In the genomic region with DNA sequence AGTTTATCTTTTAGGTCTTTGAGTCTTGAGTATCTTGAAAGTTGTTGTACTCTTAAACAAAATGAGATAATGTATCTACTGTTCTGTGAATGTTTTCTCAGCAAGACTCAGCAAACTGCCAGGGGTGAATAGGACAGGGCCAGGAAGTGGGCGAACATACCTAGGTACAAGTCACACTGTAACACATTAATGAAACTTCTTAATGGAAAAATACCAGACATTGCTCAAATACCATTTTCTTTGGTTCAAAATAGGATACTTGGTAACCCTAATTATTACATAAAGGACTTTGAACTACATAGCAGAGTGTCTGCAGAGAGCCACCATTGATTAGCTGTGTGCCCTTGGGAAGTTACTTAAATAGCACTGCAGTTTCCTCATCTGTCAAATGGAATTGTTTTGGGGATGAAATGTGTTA, we compare ENCODE assay signal across 1 cellular context.
TF ChIP-seq lines count a peak whose summit lies in the region.

No MANE protein-coding gene starts in this region.

TF ChIP-seq in HepG2, 621 proteins besides CTCF, POLR2A, EP300 and RAD21 (continued from another document and continues in another):
- TF ChIP-seq, protein P1, sequence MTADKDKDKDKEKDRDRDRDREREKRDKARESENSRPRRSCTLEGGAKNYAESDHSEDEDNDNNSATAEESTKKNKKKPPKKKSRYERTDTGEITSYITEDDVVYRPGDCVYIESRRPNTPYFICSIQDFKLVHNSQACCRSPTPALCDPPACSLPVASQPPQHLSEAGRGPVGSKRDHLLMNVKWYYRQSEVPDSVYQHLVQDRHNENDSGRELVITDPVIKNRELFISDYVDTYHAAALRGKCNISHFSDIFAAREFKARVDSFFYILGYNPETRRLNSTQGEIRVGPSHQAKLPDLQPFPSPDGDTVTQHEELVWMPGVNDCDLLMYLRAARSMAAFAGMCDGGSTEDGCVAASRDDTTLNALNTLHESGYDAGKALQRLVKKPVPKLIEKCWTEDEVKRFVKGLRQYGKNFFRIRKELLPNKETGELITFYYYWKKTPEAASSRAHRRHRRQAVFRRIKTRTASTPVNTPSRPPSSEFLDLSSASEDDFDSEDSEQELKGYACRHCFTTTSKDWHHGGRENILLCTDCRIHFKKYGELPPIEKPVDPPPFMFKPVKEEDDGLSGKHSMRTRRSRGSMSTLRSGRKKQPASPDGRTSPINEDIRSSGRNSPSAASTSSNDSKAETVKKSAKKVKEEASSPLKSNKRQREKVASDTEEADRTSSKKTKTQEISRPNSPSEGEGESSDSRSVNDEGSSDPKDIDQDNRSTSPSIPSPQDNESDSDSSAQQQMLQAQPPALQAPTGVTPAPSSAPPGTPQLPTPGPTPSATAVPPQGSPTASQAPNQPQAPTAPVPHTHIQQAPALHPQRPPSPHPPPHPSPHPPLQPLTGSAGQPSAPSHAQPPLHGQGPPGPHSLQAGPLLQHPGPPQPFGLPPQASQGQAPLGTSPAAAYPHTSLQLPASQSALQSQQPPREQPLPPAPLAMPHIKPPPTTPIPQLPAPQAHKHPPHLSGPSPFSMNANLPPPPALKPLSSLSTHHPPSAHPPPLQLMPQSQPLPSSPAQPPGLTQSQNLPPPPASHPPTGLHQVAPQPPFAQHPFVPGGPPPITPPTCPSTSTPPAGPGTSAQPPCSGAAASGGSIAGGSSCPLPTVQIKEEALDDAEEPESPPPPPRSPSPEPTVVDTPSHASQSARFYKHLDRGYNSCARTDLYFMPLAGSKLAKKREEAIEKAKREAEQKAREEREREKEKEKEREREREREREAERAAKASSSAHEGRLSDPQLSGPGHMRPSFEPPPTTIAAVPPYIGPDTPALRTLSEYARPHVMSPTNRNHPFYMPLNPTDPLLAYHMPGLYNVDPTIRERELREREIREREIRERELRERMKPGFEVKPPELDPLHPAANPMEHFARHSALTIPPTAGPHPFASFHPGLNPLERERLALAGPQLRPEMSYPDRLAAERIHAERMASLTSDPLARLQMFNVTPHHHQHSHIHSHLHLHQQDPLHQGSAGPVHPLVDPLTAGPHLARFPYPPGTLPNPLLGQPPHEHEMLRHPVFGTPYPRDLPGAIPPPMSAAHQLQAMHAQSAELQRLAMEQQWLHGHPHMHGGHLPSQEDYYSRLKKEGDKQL (CRISPR knock-in tag; IDR thresholded peaks at IDR 0.05; ENCODE audit: low read depth): peak; percentile 42; the same call in 1 of the 2 replicates
- TF ChIP-seq ZKSCAN8 (CRISPR knock-in tag; IDR thresholded peaks at IDR 0.05; ENCODE audit: borderline replicate concordance): peak; percentile 48; the same call in 1 of the 2 replicates
- peak; percentile 87 for TF ChIP-seq TBL1XR1 (IDR thresholded peaks at IDR 0.05; ENCODE audit: borderline replicate concordance, low read length, partially characterized antibody)
- peak; percentile 98 for TF ChIP-seq RARA (CRISPR knock-in tag; IDR thresholded peaks at IDR 0.05)
- no peak for TF ChIP-seq ZNF33B (CRISPR knock-in tag; IDR thresholded peaks at IDR 0.05)
- no peak for TF ChIP-seq ZNF773 (CRISPR knock-in tag; IDR thresholded peaks at IDR 0.05; ENCODE audit: borderline replicate concordance)
- peak; percentile 76 for TF ChIP-seq FOXP4 (CRISPR knock-in tag; IDR thresholded peaks at IDR 0.05)
- TF ChIP-seq HNF4A (CRISPR knock-in tag; IDR thresholded peaks at IDR 0.05): peak; percentile 89
- TF ChIP-seq RXRA (CRISPR knock-in tag; IDR thresholded peaks at IDR 0.05): peak; percentile 64; the same call in 1 of the 2 replicates
- TF ChIP-seq GATA4 (IDR thresholded peaks at IDR 0.05; ENCODE audit: borderline replicate concordance, low read depth): peak; percentile 20; the same call in 1 of the 2 replicates
- 0 out of 2 replicates have a peak, but pooled peaks have one; percentile 52 for TF ChIP-seq KLF6 (CRISPR knock-in tag; IDR thresholded peaks at IDR 0.05)
- peak; percentile 29; the same call in 1 of the 2 replicates for TF ChIP-seq ZNF264 (CRISPR knock-in tag; IDR thresholded peaks at IDR 0.05)
- TF ChIP-seq, protein P2, sequence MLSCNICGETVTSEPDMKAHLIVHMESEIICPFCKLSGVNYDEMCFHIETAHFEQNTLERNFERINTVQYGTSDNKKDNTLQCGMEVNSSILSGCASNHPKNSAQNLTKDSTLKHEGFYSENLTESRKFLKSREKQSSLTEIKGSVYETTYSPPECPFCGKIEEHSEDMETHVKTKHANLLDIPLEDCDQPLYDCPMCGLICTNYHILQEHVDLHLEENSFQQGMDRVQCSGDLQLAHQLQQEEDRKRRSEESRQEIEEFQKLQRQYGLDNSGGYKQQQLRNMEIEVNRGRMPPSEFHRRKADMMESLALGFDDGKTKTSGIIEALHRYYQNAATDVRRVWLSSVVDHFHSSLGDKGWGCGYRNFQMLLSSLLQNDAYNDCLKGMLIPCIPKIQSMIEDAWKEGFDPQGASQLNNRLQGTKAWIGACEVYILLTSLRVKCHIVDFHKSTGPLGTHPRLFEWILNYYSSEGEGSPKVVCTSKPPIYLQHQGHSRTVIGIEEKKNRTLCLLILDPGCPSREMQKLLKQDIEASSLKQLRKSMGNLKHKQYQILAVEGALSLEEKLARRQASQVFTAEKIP (CRISPR knock-in tag; IDR thresholded peaks at IDR 0.05; ENCODE audit: borderline replicate concordance): no peak
- TF ChIP-seq, protein P3, sequence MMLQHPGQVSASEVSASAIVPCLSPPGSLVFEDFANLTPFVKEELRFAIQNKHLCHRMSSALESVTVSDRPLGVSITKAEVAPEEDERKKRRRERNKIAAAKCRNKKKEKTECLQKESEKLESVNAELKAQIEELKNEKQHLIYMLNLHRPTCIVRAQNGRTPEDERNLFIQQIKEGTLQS (CRISPR knock-in tag; IDR thresholded peaks at IDR 0.05): no peak
- peak; percentile 80 for TF ChIP-seq BCL6 (CRISPR knock-in tag; IDR thresholded peaks at IDR 0.05)
- no peak for TF ChIP-seq ZNF383 (CRISPR knock-in tag; IDR thresholded peaks at IDR 0.05; ENCODE audit: borderline replicate concordance)
- TF ChIP-seq ZEB1 (IDR thresholded peaks at IDR 0.05; ENCODE audit: insufficient replicate concordance, low read depth): peak; percentile 44
- peak; percentile 78 for TF ChIP-seq KAT8 (CRISPR knock-in tag; IDR thresholded peaks at IDR 0.05)
- no peak for TF ChIP-seq NBN (conservative IDR thresholded peaks at IDR 0.05)
- peak; percentile 83 for TF ChIP-seq HDAC2 (CRISPR knock-in tag; IDR thresholded peaks at IDR 0.05)
- no peak for TF ChIP-seq HCFC1 (IDR thresholded peaks at IDR 0.05; ENCODE audit: low read depth, low read length)
- TF ChIP-seq IRF2 (CRISPR knock-in tag; IDR thresholded peaks at IDR 0.05): peak; percentile 61; the same call in 1 of the 2 replicates
- TF ChIP-seq MXD4 (CRISPR knock-in tag; IDR thresholded peaks at IDR 0.05): no peak
- no peak for TF ChIP-seq DBP (CRISPR knock-in tag; IDR thresholded peaks at IDR 0.05; ENCODE audit: not compliant biosample characterization)
- no peak for TF ChIP-seq ZNF749 (CRISPR knock-in tag; IDR thresholded peaks at IDR 0.05; ENCODE audit: borderline replicate concordance)
- peak; percentile 63 for TF ChIP-seq MEF2D (CRISPR knock-in tag; IDR thresholded peaks at IDR 0.05)
- TF ChIP-seq PAXIP1 (CRISPR knock-in tag; conservative IDR thresholded peaks at IDR 0.05): peak; percentile 90
- TF ChIP-seq, protein P4, sequence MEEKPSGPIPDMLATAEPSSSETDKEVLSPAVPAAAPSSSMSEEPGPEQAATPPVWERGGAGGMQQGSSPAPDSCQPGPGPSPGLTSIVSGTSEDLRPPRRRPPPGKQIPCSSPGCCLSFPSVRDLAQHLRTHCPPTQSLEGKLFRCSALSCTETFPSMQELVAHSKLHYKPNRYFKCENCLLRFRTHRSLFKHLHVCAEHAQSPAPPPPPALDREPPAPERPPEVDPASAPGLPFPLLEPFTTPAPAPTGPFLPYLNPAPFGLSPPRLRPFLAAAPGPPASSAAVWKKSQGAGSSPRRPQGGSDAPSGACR (CRISPR knock-in tag; IDR thresholded peaks at IDR 0.05): no peak
- no peak for TF ChIP-seq ZNF205 (CRISPR knock-in tag; IDR thresholded peaks at IDR 0.05)
- 0 out of 2 replicates have a peak, but pooled peaks have one; percentile 36 for TF ChIP-seq HOXA3 (CRISPR knock-in tag; IDR thresholded peaks at IDR 0.05)
- peak; percentile 89 for TF ChIP-seq KDM1A (CRISPR knock-in tag; IDR thresholded peaks at IDR 0.05)
- TF ChIP-seq, protein P5, sequence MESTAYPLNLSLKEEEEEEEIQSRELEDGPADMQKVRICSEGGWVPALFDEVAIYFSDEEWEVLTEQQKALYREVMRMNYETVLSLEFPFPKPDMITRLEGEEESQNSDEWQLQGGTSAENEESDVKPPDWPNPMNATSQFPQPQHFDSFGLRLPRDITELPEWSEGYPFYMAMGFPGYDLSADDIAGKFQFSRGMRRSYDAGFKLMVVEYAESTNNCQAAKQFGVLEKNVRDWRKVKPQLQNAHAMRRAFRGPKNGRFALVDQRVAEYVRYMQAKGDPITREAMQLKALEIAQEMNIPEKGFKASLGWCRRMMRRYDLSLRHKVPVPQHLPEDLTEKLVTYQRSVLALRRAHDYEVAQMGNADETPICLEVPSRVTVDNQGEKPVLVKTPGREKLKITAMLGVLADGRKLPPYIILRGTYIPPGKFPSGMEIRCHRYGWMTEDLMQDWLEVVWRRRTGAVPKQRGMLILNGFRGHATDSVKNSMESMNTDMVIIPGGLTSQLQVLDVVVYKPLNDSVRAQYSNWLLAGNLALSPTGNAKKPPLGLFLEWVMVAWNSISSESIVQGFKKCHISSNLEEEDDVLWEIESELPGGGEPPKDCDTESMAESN (CRISPR knock-in tag; conservative IDR thresholded peaks at IDR 0.05): 0 out of 2 replicates have a peak, but pooled peaks have one; percentile 32
- TF ChIP-seq, protein P6, sequence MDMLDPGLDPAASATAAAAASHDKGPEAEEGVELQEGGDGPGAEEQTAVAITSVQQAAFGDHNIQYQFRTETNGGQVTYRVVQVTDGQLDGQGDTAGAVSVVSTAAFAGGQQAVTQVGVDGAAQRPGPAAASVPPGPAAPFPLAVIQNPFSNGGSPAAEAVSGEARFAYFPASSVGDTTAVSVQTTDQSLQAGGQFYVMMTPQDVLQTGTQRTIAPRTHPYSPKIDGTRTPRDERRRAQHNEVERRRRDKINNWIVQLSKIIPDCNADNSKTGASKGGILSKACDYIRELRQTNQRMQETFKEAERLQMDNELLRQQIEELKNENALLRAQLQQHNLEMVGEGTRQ (IDR thresholded peaks at IDR 0.05; ENCODE audit: low read depth, low read length): no peak
- TF ChIP-seq, protein P6 (CRISPR knock-in tag; IDR thresholded peaks at IDR 0.05; ENCODE audit: borderline replicate concordance): no peak
- no peak for TF ChIP-seq SCMH1 (CRISPR knock-in tag; IDR thresholded peaks at IDR 0.05; ENCODE audit: borderline replicate concordance)
